Comparison of ENCODE assay signal across 10 cellular contexts in genomic region chr15:38768970-38769369, GRCh38.
DNase-seq lines count a peak whose midpoint lies in the region; ATAC-seq and TF ChIP-seq lines count a peak whose summit lies in the region.
"Had no signal": no experiment of that assay in that cellular context is flagged by ENCODE, and none has a peak within 500 bp of the region (broad histone marks: within the 10 kb centered on the region; RNA-seq: fewer than 3 reads in every experiment).

No MANE protein-coding gene starts in this region.

- H3K9me3 ChIP-seq in right cardiac atrium (ENCODE audit: control insufficient read depth, low read length) (no peaks in the 10 kb centered on the region), transverse colon (no peaks in the 10 kb centered on the region)

- H3K4me1 ChIP-seq in right cardiac atrium (ENCODE audit: control insufficient read depth, insufficient read depth, low read length) (peaks cover 4% of the 10 kb centered on the region), transverse colon (no peaks in the 10 kb centered on the region)

- TF ChIP-seq EP300 in transverse colon (IDR thresholded peaks at IDR 0.05; ENCODE audit: low read depth): no peak

- TF ChIP-seq CTCF in VCaP (conservative IDR thresholded peaks at IDR 0.05) (peak; percentile 5; the same call in 1 of the 2 replicates), transverse colon (IDR thresholded peaks at IDR 0.05) (peak in 1 of 5 experiments; percentile 4)

- no peaks in the 10 kb centered on the region for H3K36me3 Mint-ChIP-seq in activated naive CD4-positive, alpha-beta T cell treated with anti-CD3 and anti-CD28 coated beads for 36 hours (ENCODE audit: low read depth)
- H3K36me3 Mint-ChIP-seq: CD4-positive, CD25-positive, alpha-beta regulatory T cell had no signal

- no peaks in the 10 kb centered on the region for H3K4me1 Mint-ChIP-seq in activated naive CD4-positive, alpha-beta T cell treated with anti-CD3 and anti-CD28 coated beads for 36 hours (ENCODE audit: low read depth)

- H3K4me3 Mint-ChIP-seq in activated naive CD4-positive, alpha-beta T cell treated with anti-CD3 and anti-CD28 coated beads for 36 hours: no peak overlapping the region
- H3K4me3 Mint-ChIP-seq: CD4-positive, CD25-positive, alpha-beta regulatory T cell had no signal

- no peak overlapping the region for H3K27ac Mint-ChIP-seq in activated naive CD4-positive, alpha-beta T cell treated with anti-CD3 and anti-CD28 coated beads for 36 hours
- H3K27ac Mint-ChIP-seq: CD4-positive, CD25-positive, alpha-beta regulatory T cell had no signal

- in situ Hi-C loops in transverse colon (cut with MboI; ENCODE audit: low pct_ligation_motif_present in 1 of 4, low pct_unique_long_range_greater_than_20kb in 1 of 4, low sequenced_read_pairs in 3 of 4): no loop called here

- H3K27me3 ChIP-seq in right cardiac atrium (ENCODE audit: control insufficient read depth, insufficient read depth): no peaks in the 10 kb centered on the region
- no peaks in the 10 kb centered on the region for H3K27me3 ChIP-seq in transverse colon

- no peaks in the 10 kb centered on the region for H3K9me3 Mint-ChIP-seq in activated naive CD4-positive, alpha-beta T cell treated with anti-CD3 and anti-CD28 coated beads for 36 hours

- intact Hi-C loops in activated naive CD4-positive, alpha-beta T cell treated with anti-CD3 and anti-CD28 coated beads for 36 hours (cut with micrococcal nuclease): no loop called here
- intact Hi-C loops in right cardiac atrium (cut with DNase I): no loop called here
- intact Hi-C loops in transverse colon (cut with DNase I; ENCODE audit: low total_unique reads): no loop called here

- 44% methylated on average over 6 of the region's 6 CpGs for WGBS in right cardiac atrium
- WGBS in transverse colon (ENCODE audit: low coverage in 1 of 2), 2 donors: 64 to 82% methylated on average over 2 to 6 of the region's 6 CpGs

- H3K4me3 ChIP-seq in right cardiac atrium (ENCODE audit: low read length) (no peak overlapping the region), transverse colon (no peak overlapping the region)

- peaks cover 2% of the 10 kb centered on the region for H3K27me3 Mint-ChIP-seq in activated naive CD4-positive, alpha-beta T cell treated with anti-CD3 and anti-CD28 coated beads for 36 hours (ENCODE audit: low read depth)

- no peak for TF ChIP-seq POLR2A in transverse colon (IDR thresholded peaks at IDR 0.05)

- no peak overlapping the region for H3K27ac ChIP-seq in VCaP
- H3K27ac ChIP-seq in right cardiac atrium (ENCODE audit: low read length): peak overlapping the region; percentile 62
- H3K27ac ChIP-seq in transverse colon: no peak overlapping the region

- ATAC-seq in right cardiac atrium: peak; percentile 36 to 48
- no peak for ATAC-seq in HG02759 (IDR thresholded peaks at IDR 0.05; ENCODE audit: unreplicated experiment)

- DNase-seq in activated naive CD4-positive, alpha-beta T cell treated with anti-CD3 and anti-CD28 coated beads for 36 hours: peak; percentile 6
- no peak for DNase-seq in activated naive CD4-positive, alpha-beta T cell treated with Interleukin-2 at 50 U/mL for 16 hours
- DNase-seq in right cardiac atrium: peak in 2 of 3 donors; percentile 18 to 70
- peak; percentile 45 for DNase-seq in ureter (ENCODE audit: low spot score)
- no peak for DNase-seq in HPDE6-E6E7 (ENCODE audit: extremely low spot score)
- no peak for DNase-seq in transverse colon
- DNase-seq: CD4-positive, CD25-positive, alpha-beta regulatory T cell; NCI-H446 treated with DMSO at 0.1 percent for 48 hours had no signal

- H3K36me3 ChIP-seq in transverse colon: no peaks in the 10 kb centered on the region

- CTCF ChIA-PET in activated naive CD4-positive, alpha-beta T cell treated with anti-CD3 and anti-CD28 coated beads for 36 hours (lab: Charles Lee): interaction anchor here (0.6 to 1.0 kb wide), 2 partner anchors 44 to 716 kb away, joined by 3 read pairs; no protein-coding TSS in a partner anchor

Comparison
In these comparisons a context has a peak if more than half of its experiments do, and no peak if none do; other contexts are left out.
1. DNase-seq: peak in activated naive CD4-positive, alpha-beta T cell treated with anti-CD3 and anti-CD28 coated beads for 36 hours (single experiment), right cardiac atrium (2 of 3) and ureter (single experiment); none in activated naive CD4-positive, alpha-beta T cell treated with Interleukin-2 at 50 U/mL for 16 hours (single experiment), HPDE6-E6E7 (single experiment) and transverse colon (single experiment).